ENCODE assay signal across 1 cellular context in the genomic region with DNA sequence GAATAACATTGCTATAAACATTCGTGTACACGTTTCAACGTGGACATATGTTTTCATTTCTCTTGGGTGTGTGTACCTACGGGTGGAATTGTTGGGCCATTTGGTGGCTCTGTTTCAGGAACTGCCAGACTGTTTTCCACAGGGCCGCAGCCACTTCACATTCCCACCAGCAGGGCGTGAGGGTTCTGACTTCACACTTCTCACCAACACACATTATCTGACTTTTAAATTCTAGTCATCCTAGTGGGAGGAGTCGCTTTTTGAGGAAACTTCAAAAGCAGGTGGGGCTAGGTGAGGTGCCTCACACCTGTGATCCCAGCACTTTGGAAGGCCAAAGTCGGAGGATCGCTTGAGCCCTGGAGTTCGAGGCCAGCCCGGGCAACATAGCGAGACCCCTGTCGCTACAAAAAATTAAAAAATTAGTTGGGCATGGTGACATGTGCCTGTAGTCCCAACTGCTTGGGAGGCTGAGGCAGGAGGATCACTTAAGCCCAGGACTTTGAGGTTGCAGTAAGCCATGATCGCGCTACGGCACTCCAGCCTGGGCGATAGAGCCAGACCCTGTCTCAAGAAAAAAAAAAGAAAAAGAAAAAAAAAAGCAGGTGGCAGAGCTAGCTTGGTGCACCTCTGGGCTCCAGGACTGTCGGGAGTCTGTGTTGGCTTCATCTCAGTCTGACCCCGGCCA.
TF ChIP-seq lines count a peak whose summit lies in the region.

No MANE protein-coding gene starts in this region.

TF ChIP-seq in K562, 482 proteins besides CTCF, POLR2A, EP300 and RAD21 (continued from another document and continues in another):
- TF ChIP-seq, protein P1, sequence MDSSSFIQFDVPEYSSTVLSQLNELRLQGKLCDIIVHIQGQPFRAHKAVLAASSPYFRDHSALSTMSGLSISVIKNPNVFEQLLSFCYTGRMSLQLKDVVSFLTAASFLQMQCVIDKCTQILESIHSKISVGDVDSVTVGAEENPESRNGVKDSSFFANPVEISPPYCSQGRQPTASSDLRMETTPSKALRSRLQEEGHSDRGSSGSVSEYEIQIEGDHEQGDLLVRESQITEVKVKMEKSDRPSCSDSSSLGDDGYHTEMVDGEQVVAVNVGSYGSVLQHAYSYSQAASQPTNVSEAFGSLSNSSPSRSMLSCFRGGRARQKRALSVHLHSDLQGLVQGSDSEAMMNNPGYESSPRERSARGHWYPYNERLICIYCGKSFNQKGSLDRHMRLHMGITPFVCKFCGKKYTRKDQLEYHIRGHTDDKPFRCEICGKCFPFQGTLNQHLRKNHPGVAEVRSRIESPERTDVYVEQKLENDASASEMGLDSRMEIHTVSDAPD (CRISPR knock-in tag; IDR thresholded peaks at IDR 0.05) = no peak
- TF ChIP-seq, protein P2, sequence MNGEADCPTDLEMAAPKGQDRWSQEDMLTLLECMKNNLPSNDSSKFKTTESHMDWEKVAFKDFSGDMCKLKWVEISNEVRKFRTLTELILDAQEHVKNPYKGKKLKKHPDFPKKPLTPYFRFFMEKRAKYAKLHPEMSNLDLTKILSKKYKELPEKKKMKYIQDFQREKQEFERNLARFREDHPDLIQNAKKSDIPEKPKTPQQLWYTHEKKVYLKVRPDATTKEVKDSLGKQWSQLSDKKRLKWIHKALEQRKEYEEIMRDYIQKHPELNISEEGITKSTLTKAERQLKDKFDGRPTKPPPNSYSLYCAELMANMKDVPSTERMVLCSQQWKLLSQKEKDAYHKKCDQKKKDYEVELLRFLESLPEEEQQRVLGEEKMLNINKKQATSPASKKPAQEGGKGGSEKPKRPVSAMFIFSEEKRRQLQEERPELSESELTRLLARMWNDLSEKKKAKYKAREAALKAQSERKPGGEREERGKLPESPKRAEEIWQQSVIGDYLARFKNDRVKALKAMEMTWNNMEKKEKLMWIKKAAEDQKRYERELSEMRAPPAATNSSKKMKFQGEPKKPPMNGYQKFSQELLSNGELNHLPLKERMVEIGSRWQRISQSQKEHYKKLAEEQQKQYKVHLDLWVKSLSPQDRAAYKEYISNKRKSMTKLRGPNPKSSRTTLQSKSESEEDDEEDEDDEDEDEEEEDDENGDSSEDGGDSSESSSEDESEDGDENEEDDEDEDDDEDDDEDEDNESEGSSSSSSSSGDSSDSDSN (IDR thresholded peaks at IDR 0.05; ENCODE audit: borderline replicate concordance in 1 of 2, low read depth in 2 of 2, low read length in 2 of 2) = no peak
- TF ChIP-seq ZFP1 (CRISPR knock-in tag; IDR thresholded peaks at IDR 0.05) = no peak
- TF ChIP-seq, protein P3, sequence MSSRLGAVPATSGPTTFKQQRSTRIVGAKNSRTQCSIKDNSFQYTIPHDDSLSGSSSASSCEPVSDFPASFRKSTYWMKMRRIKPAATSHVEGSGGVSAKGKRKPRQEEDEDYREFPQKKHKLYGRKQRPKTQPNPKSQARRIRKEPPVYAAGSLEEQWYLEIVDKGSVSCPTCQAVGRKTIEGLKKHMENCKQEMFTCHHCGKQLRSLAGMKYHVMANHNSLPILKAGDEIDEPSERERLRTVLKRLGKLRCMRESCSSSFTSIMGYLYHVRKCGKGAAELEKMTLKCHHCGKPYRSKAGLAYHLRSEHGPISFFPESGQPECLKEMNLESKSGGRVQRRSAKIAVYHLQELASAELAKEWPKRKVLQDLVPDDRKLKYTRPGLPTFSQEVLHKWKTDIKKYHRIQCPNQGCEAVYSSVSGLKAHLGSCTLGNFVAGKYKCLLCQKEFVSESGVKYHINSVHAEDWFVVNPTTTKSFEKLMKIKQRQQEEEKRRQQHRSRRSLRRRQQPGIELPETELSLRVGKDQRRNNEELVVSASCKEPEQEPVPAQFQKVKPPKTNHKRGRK (tag; IDR thresholded peaks at IDR 0.05) = no peak
- no peak for TF ChIP-seq SREBF2 (CRISPR knock-in tag; IDR thresholded peaks at IDR 0.05)
- TF ChIP-seq, protein P4, sequence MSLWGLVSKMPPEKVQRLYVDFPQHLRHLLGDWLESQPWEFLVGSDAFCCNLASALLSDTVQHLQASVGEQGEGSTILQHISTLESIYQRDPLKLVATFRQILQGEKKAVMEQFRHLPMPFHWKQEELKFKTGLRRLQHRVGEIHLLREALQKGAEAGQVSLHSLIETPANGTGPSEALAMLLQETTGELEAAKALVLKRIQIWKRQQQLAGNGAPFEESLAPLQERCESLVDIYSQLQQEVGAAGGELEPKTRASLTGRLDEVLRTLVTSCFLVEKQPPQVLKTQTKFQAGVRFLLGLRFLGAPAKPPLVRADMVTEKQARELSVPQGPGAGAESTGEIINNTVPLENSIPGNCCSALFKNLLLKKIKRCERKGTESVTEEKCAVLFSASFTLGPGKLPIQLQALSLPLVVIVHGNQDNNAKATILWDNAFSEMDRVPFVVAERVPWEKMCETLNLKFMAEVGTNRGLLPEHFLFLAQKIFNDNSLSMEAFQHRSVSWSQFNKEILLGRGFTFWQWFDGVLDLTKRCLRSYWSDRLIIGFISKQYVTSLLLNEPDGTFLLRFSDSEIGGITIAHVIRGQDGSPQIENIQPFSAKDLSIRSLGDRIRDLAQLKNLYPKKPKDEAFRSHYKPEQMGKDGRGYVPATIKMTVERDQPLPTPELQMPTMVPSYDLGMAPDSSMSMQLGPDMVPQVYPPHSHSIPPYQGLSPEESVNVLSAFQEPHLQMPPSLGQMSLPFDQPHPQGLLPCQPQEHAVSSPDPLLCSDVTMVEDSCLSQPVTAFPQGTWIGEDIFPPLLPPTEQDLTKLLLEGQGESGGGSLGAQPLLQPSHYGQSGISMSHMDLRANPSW (CRISPR knock-in tag; IDR thresholded peaks at IDR 0.05) = no peak
- peak; percentile 81; the same call in 1 of the 2 replicates for TF ChIP-seq XRCC5 (IDR thresholded peaks at IDR 0.05; ENCODE audit: low read depth, low read length)
- TF ChIP-seq WHSC1 (IDR thresholded peaks at IDR 0.05; ENCODE audit: low read length) = no peak
- no peak for TF ChIP-seq PTTG1 (tag; IDR thresholded peaks at IDR 0.05; ENCODE audit: low read depth)
- peak; percentile 81; the same call in 1 of the 2 replicates for TF ChIP-seq MYNN (IDR thresholded peaks at IDR 0.05)
- TF ChIP-seq MYNN (CRISPR knock-in tag; IDR thresholded peaks at IDR 0.05) = no peak
- no peak for TF ChIP-seq DMBX1 (CRISPR knock-in tag; IDR thresholded peaks at IDR 0.05; ENCODE audit: borderline replicate concordance)
- TF ChIP-seq KLF13 (tag; IDR thresholded peaks at IDR 0.05; ENCODE audit: borderline replicate concordance, low read depth) = no peak
- TF ChIP-seq, protein P5, sequence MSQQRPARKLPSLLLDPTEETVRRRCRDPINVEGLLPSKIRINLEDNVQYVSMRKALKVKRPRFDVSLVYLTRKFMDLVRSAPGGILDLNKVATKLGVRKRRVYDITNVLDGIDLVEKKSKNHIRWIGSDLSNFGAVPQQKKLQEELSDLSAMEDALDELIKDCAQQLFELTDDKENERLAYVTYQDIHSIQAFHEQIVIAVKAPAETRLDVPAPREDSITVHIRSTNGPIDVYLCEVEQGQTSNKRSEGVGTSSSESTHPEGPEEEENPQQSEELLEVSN (IDR thresholded peaks at IDR 0.05; ENCODE audit: borderline replicate concordance in 1 of 2, extremely low read depth in 1 of 2, insufficient read depth in 1 of 2, insufficient read length in 1 of 2, low read depth in 1 of 2, low read length in 1 of 2, poor library complexity in 1 of 2, severe bottlenecking in 1 of 2) = peak; percentile 22 to 82
- TF ChIP-seq FOXJ3 (CRISPR knock-in tag; IDR thresholded peaks at IDR 0.05) = no peak
- no peak for TF ChIP-seq ZNF644 (tag; IDR thresholded peaks at IDR 0.05; ENCODE audit: low read depth)
- TF ChIP-seq RCOR1 (IDR thresholded peaks at IDR 0.05; ENCODE audit: borderline replicate concordance in 1 of 2, low read depth in 2 of 2, low read length in 2 of 2) = peak in 1 of 2 experiments; percentile 64; a peak in 1 of 4 replicates
- TF ChIP-seq POLR2G (IDR thresholded peaks at IDR 0.05; ENCODE audit: low read depth, low read length) = no peak
- TF ChIP-seq NR1H2 (CRISPR knock-in tag; IDR thresholded peaks at IDR 0.05) = no peak
- TF ChIP-seq, protein P6, sequence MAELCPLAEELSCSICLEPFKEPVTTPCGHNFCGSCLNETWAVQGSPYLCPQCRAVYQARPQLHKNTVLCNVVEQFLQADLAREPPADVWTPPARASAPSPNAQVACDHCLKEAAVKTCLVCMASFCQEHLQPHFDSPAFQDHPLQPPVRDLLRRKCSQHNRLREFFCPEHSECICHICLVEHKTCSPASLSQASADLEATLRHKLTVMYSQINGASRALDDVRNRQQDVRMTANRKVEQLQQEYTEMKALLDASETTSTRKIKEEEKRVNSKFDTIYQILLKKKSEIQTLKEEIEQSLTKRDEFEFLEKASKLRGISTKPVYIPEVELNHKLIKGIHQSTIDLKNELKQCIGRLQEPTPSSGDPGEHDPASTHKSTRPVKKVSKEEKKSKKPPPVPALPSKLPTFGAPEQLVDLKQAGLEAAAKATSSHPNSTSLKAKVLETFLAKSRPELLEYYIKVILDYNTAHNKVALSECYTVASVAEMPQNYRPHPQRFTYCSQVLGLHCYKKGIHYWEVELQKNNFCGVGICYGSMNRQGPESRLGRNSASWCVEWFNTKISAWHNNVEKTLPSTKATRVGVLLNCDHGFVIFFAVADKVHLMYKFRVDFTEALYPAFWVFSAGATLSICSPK (IDR thresholded peaks at IDR 0.05; ENCODE audit: borderline replicate concordance) = peak; percentile 41; the same call in 1 of the 2 replicates
- peak; percentile 23 to 29; a peak in 1 of 4 replicates for TF ChIP-seq KDM1A (IDR thresholded peaks at IDR 0.05)
- TF ChIP-seq PTRF (tag; IDR thresholded peaks at IDR 0.05) = no peak
- TF ChIP-seq ZNF121 (CRISPR knock-in tag; conservative IDR thresholded peaks at IDR 0.05) = peak; percentile 63
- TF ChIP-seq, protein P7, sequence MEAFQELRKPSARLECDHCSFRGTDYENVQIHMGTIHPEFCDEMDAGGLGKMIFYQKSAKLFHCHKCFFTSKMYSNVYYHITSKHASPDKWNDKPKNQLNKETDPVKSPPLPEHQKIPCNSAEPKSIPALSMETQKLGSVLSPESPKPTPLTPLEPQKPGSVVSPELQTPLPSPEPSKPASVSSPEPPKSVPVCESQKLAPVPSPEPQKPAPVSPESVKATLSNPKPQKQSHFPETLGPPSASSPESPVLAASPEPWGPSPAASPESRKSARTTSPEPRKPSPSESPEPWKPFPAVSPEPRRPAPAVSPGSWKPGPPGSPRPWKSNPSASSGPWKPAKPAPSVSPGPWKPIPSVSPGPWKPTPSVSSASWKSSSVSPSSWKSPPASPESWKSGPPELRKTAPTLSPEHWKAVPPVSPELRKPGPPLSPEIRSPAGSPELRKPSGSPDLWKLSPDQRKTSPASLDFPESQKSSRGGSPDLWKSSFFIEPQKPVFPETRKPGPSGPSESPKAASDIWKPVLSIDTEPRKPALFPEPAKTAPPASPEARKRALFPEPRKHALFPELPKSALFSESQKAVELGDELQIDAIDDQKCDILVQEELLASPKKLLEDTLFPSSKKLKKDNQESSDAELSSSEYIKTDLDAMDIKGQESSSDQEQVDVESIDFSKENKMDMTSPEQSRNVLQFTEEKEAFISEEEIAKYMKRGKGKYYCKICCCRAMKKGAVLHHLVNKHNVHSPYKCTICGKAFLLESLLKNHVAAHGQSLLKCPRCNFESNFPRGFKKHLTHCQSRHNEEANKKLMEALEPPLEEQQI (IDR thresholded peaks at IDR 0.05) = no peak
- TF ChIP-seq, protein P8, sequence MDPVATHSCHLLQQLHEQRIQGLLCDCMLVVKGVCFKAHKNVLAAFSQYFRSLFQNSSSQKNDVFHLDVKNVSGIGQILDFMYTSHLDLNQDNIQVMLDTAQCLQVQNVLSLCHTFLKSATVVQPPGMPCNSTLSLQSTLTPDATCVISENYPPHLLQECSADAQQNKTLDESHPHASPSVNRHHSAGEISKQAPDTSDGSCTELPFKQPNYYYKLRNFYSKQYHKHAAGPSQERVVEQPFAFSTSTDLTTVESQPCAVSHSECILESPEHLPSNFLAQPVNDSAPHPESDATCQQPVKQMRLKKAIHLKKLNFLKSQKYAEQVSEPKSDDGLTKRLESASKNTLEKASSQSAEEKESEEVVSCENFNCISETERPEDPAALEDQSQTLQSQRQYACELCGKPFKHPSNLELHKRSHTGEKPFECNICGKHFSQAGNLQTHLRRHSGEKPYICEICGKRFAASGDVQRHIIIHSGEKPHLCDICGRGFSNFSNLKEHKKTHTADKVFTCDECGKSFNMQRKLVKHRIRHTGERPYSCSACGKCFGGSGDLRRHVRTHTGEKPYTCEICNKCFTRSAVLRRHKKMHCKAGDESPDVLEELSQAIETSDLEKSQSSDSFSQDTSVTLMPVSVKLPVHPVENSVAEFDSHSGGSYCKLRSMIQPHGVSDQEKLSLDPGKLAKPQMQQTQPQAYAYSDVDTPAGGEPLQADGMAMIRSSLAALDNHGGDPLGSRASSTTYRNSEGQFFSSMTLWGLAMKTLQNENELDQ (CRISPR knock-in tag; IDR thresholded peaks at IDR 0.05; ENCODE audit: borderline replicate concordance) = no peak
- no peak for TF ChIP-seq CBX2 (IDR thresholded peaks at IDR 0.05; ENCODE audit: insufficient read depth, low read length, poor library complexity, severe bottlenecking)
- no peak for TF ChIP-seq HMG20A (CRISPR knock-in tag; conservative IDR thresholded peaks at IDR 0.05)
- TF ChIP-seq, protein P9, sequence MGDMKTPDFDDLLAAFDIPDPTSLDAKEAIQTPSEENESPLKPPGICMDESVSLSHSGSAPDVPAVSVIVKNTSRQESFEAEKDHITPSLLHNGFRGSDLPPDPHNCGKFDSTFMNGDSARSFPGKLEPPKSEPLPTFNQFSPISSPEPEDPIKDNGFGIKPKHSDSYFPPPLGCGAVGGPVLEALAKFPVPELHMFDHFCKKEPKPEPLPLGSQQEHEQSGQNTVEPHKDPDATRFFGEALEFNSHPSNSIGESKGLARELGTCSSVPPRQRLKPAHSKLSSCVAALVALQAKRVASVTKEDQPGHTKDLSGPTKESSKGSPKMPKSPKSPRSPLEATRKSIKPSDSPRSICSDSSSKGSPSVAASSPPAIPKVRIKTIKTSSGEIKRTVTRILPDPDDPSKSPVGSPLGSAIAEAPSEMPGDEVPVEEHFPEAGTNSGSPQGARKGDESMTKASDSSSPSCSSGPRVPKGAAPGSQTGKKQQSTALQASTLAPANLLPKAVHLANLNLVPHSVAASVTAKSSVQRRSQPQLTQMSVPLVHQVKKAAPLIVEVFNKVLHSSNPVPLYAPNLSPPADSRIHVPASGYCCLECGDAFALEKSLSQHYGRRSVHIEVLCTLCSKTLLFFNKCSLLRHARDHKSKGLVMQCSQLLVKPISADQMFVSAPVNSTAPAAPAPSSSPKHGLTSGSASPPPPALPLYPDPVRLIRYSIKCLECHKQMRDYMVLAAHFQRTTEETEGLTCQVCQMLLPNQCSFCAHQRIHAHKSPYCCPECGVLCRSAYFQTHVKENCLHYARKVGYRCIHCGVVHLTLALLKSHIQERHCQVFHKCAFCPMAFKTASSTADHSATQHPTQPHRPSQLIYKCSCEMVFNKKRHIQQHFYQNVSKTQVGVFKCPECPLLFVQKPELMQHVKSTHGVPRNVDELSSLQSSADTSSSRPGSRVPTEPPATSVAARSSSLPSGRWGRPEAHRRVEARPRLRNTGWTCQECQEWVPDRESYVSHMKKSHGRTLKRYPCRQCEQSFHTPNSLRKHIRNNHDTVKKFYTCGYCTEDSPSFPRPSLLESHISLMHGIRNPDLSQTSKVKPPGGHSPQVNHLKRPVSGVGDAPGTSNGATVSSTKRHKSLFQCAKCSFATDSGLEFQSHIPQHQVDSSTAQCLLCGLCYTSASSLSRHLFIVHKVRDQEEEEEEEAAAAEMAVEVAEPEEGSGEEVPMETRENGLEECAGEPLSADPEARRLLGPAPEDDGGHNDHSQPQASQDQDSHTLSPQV (IDR thresholded peaks at IDR 0.05) = peak; percentile 55
- TF ChIP-seq SNIP1 (IDR thresholded peaks at IDR 0.05; ENCODE audit: low read depth) = no peak
- no peak for TF ChIP-seq TCFL5 (CRISPR knock-in tag; conservative IDR thresholded peaks at IDR 0.05)
- 0 out of 2 replicates have a peak, but pooled peaks have one; percentile 15 for TF ChIP-seq BACH1 (tag; IDR thresholded peaks at IDR 0.05)
